In genomic region chr5:124104813-124105212, GRCh38 we compare ENCODE assay signal across 27 cellular contexts.
"Had no signal": no experiment of that assay in that cellular context is flagged by ENCODE, and none has a peak within 500 bp of the region (broad histone marks: within the 10 kb centered on the region; RNA-seq: fewer than 3 reads in every experiment).

No MANE protein-coding gene starts in this region.

- H3K27me3 ChIP-seq: neural progenitor cell, neutrophil, stomach, testis, thyroid gland, transverse colon, upper lobe of left lung, vagina had no signal

- H3K36me3 ChIP-seq: lower lobe of right lung, neural progenitor cell, neutrophil, stomach, thyroid gland, transverse colon, upper lobe of left lung, vagina had no signal

- H3K27ac ChIP-seq: lower lobe of right lung, neural progenitor cell, neutrophil, parathyroid adenoma, psoas muscle, skin epidermis, stomach, testis, thyroid gland, transverse colon, upper lobe of left lung, vagina had no signal

- ATAC-seq: lower lobe of right lung; natural killer cell; psoas muscle; sciatic nerve; stimulated activated naive B cell treated with anti-CD40 and anti-IgM and Interleukin-4, amounts not matched to agents 10 μg/mL and 1 μg/mL and 100 μg/mL, for 72 hours; stimulated activated naive CD8-positive, alpha-beta T cell treated with anti-CD3 and anti-CD28 coated beads, Interleukin-15, Interleukin-2, amounts not matched to agents 100 U/mL and 50 U/mL, for 24 hours had no signal

- H3K4me3 ChIP-seq: lower lobe of right lung, neural progenitor cell, psoas muscle, skin epidermis, stomach, testis, thyroid gland, transverse colon, upper lobe of left lung, vagina had no signal

- H3K4me2 ChIP-seq: neural progenitor cell had no signal

- H3K4me1 ChIP-seq: lower lobe of right lung, parathyroid adenoma, psoas muscle, stomach, testis, thyroid gland, transverse colon, upper lobe of left lung had no signal

- DNase-seq: hypothalamus; immature natural killer cell; kidney; lower lobe of right lung; mesenchymal stem cell; naive B cell; natural killer cell; nephron progenitor cell; occipital lobe; psoas muscle; stimulated activated CD4-positive, alpha-beta T cell treated with anti-CD3 and anti-CD28 coated beads, Interleukin-12 subunit alpha, Interleukin-12 subunit beta, amount 100 ng/mL, for 4 hours; stimulated activated CD4-positive, alpha-beta T cell treated with anti-CD3 and anti-CD28 coated beads, Interleukin-15, amount 100 ng/mL, for 24 hours; stimulated activated CD4-positive, alpha-beta T cell treated with anti-CD3 and anti-CD28 coated beads, Interleukin-2, amount 100 ng/mL, for 24 hours; stimulated activated CD4-positive, alpha-beta T cell treated with anti-CD3 and anti-CD28 coated beads, Interleukin-4, amount 100 ng/mL, for 1 hour; stimulated activated naive B cell treated with anti-CD40 and anti-IgM and Interleukin-4, amounts not matched to agents 10 μg/mL and 1 μg/mL and 100 μg/mL, for 72 hours; stimulated activated naive CD8-positive, alpha-beta T cell treated with anti-CD3 and anti-CD28 coated beads, Interleukin-15, Interleukin-2, amounts not matched to agents 100 U/mL and 50 U/mL, for 24 hours; stomach; testis; thyroid gland; transverse colon; upper lobe of left lung had no signal

- H3K9ac ChIP-seq: neural progenitor cell, parathyroid adenoma had no signal

- H3K9me3 ChIP-seq: lower lobe of right lung, neutrophil, psoas muscle, stomach, testis, thyroid gland, transverse colon, upper lobe of left lung, vagina had no signal

- H3K79me2 ChIP-seq: parathyroid adenoma had no signal
